ENCODE assay signal across 8 cellular contexts in the genomic region with DNA sequence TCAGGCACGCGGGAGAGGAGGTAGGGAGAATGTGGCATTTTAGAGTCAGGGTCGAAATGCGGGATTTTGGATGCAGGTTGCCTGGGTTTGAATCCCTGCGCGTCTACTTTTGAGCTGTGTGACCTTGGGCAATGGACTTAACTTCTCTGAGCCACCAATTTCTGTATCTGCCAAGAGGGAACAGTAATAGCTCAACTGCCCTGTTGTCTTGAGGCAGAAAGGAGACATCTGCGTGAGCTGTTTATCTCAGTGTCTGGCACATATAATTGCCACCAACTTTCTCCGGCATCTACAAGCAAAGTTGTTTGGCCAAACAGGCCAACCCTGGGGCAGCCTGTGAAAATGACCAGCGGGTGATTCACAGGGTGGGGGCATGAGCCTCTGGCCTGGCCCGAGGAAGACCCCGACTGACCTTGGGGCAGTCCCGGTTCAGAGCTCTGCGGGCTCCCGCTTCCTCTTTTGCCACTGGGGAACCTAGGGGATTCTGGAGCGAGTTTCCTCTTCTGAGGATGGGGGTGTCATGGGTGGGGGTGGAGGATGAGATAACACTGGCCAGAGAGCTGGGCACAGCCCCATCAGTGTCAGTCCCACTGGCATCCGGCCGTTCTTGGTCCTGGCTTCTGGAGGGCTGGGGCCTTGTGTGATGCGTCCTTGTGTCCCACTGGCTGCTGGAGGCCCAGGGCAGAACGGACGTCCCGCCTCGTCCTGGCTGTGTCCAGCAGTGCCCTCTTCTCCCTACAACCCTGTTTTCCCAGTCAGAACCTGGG. TPM values are rescaled to one million over a fixed set of nuclear protein-coding genes. Genes with fewer than 3 reads are reported as not detected.
A peak's percentile ranks its signal among the peaks of the same experiment; 100 is the strongest.
DNase-seq lines count a peak whose midpoint lies in the region; ATAC-seq lines count a peak whose summit lies in the region.

No MANE protein-coding gene starts in this region.

- H3K9ac ChIP-seq in HUES6 (ENCODE audit: low read length) = peak overlapping the region; percentile 82
- peak overlapping the region; percentile 87 for H3K9ac ChIP-seq in iPS-18a (ENCODE audit: low read length)
- peak overlapping the region; percentile 76 to 92 (median 90) for H3K9ac ChIP-seq in skeletal muscle tissue (ENCODE audit: low read depth in 1 of 3, low read length in 3 of 3)

- H3K27ac ChIP-seq in HUES6 (ENCODE audit: low read depth, low read length) (no peak overlapping the region), angular gyrus (ENCODE audit: low read depth, low read length) (peak overlapping the region; percentile 37), iPS-18a (ENCODE audit: low read length) (no peak overlapping the region), skeletal muscle tissue (ENCODE audit: low read depth, low read length) (peak overlapping the region; percentile 93)

- no peaks in the 10 kb centered on the region for H3K36me3 ChIP-seq in HUES6 (ENCODE audit: control insufficient read depth, insufficient read depth, low read length)
- no peaks in the 10 kb centered on the region for H3K36me3 ChIP-seq in iPS-18a (ENCODE audit: control insufficient read depth, low read depth, low read length)
- no peaks in the 10 kb centered on the region for H3K36me3 ChIP-seq in skeletal muscle tissue (ENCODE audit: control insufficient read depth in 3 of 3, insufficient read depth in 3 of 3, low read length in 3 of 3)

- H3K4me1 ChIP-seq in HUES6 (ENCODE audit: control insufficient read depth, insufficient read depth, low read length) = peaks cover 47% of the 10 kb centered on the region
- peaks cover 9% of the 10 kb centered on the region for H3K4me1 ChIP-seq in iPS-18a (ENCODE audit: control insufficient read depth, low read depth, low read length)
- peaks cover 59 to 62% (median 60%) of the 10 kb centered on the region in 3 donors for H3K4me1 ChIP-seq in skeletal muscle tissue (ENCODE audit: control insufficient read depth in 3 of 3, insufficient read depth in 3 of 3, low read length in 3 of 3)

- peak overlapping the region; percentile 85 for H3K4me3 ChIP-seq in HUES6 (ENCODE audit: low read depth, low read length)
- peak overlapping the region; percentile 70 for H3K4me3 ChIP-seq in iPS-18a (ENCODE audit: low read length)
- peak overlapping the region; percentile 77 to 85 (median 85) for H3K4me3 ChIP-seq in skeletal muscle tissue (ENCODE audit: low read length in 3 of 3)

- no peak for ATAC-seq in HG02588 (IDR thresholded peaks at IDR 0.05; ENCODE audit: unreplicated experiment)

- no peaks in the 10 kb centered on the region for H3K9me3 ChIP-seq in HUES6 (ENCODE audit: control insufficient read depth, insufficient read depth, low read depth, low read length)
- H3K9me3 ChIP-seq in iPS-18a (ENCODE audit: control insufficient read depth, low read depth, low read length) = no peaks in the 10 kb centered on the region
- H3K9me3 ChIP-seq in skeletal muscle tissue (ENCODE audit: control insufficient read depth in 3 of 3, low read length in 3 of 3) = no peaks in the 10 kb centered on the region

- no peaks in the 10 kb centered on the region for H3K27me3 ChIP-seq in HUES6 (ENCODE audit: control insufficient read depth, insufficient read depth, low read length)
- no peaks in the 10 kb centered on the region for H3K27me3 ChIP-seq in iPS-18a (ENCODE audit: control insufficient read depth, insufficient read depth, low read length)
- no peaks in the 10 kb centered on the region for H3K27me3 ChIP-seq in skeletal muscle tissue (ENCODE audit: control insufficient read depth in 3 of 3, insufficient read depth in 3 of 3, low read length in 3 of 3)

- DNase-seq in AG20443 (ENCODE audit: low spot score) (peak; percentile 50), NCI-H1694 (lab: John Stamatoyannopoulos, UW) (no peak)
- no peak for DNase-seq in activated CD4-positive, CD25-positive, alpha-beta regulatory T cell treated with anti-CD3 and anti-CD28 coated beads, Interleukin-2, amount 50 U/mL, for 72 hours

RNA-seq across cellular contexts. Expression of a gene that starts 1.3 kb away (rescaled TPM):
- total RNA-seq in skeletal muscle tissue = 14.6 TPM

Comparison
In these comparisons a context has a peak if more than half of its experiments do, and no peak if none do; other contexts are left out.
1. H3K27ac ChIP-seq: peak in angular gyrus (single experiment) and skeletal muscle tissue (single experiment); none in HUES6 (single experiment) and iPS-18a (single experiment).
2. Peak in every context shown above with its lines, with median percentiles within 50 percentile points of each other: H3K4me3 ChIP-seq and H3K9ac ChIP-seq.